In the genomic region with DNA sequence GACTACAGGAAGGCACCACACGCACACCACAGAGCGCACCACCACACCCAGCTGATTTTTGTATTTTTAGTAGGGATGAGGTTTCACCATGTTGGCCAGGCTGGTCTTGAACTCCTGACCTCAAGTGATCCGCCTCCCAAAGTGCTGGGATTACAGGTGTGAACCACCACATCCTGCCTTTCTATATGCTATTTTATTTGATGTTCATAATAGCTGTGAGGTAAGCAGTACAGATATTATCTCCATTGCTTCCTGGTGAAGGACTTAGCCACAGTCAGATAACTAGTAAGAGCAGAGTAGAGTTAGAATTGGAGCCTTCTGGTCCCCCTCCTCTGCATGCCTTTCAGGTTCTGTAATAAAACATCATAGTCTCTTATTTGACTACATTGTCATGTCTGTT, we compare ENCODE assay signal across 7 cellular contexts. TPM values are rescaled to one million over a fixed set of nuclear protein-coding genes. Genes with fewer than 3 reads are reported as not detected.
"Had no signal": no experiment of that assay in that cellular context is flagged by ENCODE, and none has a peak within 500 bp of the region (broad histone marks: within the 10 kb centered on the region; RNA-seq: fewer than 3 reads in every experiment).

No MANE protein-coding gene starts in this region.

RNA-seq across cellular contexts. Expression of a gene that starts 46.3 kb away (rescaled TPM):
- total RNA-seq: GM23248, H4, H7, HepG2, HFFc6, HT1080, K562 had no signal
